13 cellular contexts compared by ENCODE assay signal in the genomic region with DNA sequence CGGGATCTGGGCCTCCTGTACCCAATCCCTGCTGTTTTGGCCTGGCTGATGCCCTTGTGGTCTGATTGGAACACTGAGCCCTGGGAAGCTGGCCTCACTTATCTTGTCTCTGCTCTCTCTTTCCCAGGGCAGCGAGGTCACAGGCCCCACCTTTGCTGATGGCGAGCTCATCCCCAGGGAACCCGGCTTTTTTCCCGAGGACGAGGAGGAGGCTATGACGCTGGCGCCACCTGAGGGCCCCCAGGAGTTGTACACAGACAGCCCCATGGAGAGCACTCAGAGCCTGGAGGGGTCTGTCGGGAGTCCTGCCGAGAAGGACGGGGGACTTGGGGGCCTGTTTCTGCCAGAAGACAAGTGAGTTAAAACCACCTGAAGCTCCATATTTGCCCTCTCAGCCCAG.
DNase-seq lines count a peak whose midpoint lies in the region; ATAC-seq and TF ChIP-seq lines count a peak whose summit lies in the region.
"Had no signal": no experiment of that assay in that cellular context is flagged by ENCODE, and none has a peak within 500 bp of the region (broad histone marks: within the 10 kb centered on the region; RNA-seq: fewer than 3 reads in every experiment).

No MANE protein-coding gene starts in this region.

- H3K27me3 ChIP-seq in uterus = no peaks in the 10 kb centered on the region

- peak; percentile 30 for ATAC-seq in Right ventricle myocardium superior (ENCODE audit: poor library complexity)
- ATAC-seq in naive thymus-derived CD8-positive, alpha-beta T cell = no peak
- ATAC-seq in stimulated activated naive CD8-positive, alpha-beta T cell treated with anti-CD3 and anti-CD28 coated beads, Interleukin-15, amount 100 ng/mL, for 72 hours = no peak

- peak; percentile 15 for TF ChIP-seq CTCF in fibroblast of pulmonary artery (IDR thresholded peaks at IDR 0.05; ENCODE audit: low read length, missing control alignments)
- TF ChIP-seq CTCF in type B pancreatic cell (conservative IDR thresholded peaks at IDR 0.05) = peak; percentile 51
- no peak for TF ChIP-seq CTCF in uterus (IDR thresholded peaks at IDR 0.05)

- TF ChIP-seq POLR2A in uterus (IDR thresholded peaks at IDR 0.05) = no peak

- H3K4me1 ChIP-seq in uterus = no peaks in the 10 kb centered on the region
- H3K4me1 ChIP-seq: HAP-1, prostate gland had no signal

- intact Hi-C loops in Right ventricle myocardium superior (cut with DNase I) = no loop called here
- intact Hi-C loops in cardiac septum (cut with DNase I) = no loop called here
- intact Hi-C loops in uterus (cut with DNase I; ENCODE audit: low total_unique reads) = no loop called here

- no peak for DNase-seq in Right ventricle myocardium superior
- no peak for DNase-seq in cardiac septum (ENCODE audit: low spot score)
- peak; percentile 20 for DNase-seq in NCI-H526 treated with DMSO at 0.1 percent for 48 hours (lab: John Stamatoyannopoulos, UW)
- DNase-seq in fibroblast of pulmonary artery (ENCODE audit: low read depth) = no peak
- no peak for DNase-seq in type B pancreatic cell (ENCODE audit: extremely low spot score, unreplicated experiment)
- no peak for DNase-seq in naive thymus-derived CD8-positive, alpha-beta T cell
- no peak for DNase-seq in uterus
- DNase-seq in stimulated activated naive CD8-positive, alpha-beta T cell treated with anti-CD3 and anti-CD28 coated beads, Interleukin-15, amount 100 ng/mL, for 72 hours = no peak
- DNase-seq: activated naive CD4-positive, alpha-beta T cell treated with anti-CD3 and anti-CD28 coated beads, Interleukin-2, amount 50 U/mL, for 16 hours; GF-D8 had no signal

- H3K9me3 Mint-ChIP-seq in type B pancreatic cell = no peaks in the 10 kb centered on the region
- no peaks in the 10 kb centered on the region for H3K9me3 Mint-ChIP-seq in naive thymus-derived CD8-positive, alpha-beta T cell
- H3K9me3 Mint-ChIP-seq in stimulated activated naive CD8-positive, alpha-beta T cell treated with anti-CD3 and anti-CD28 coated beads, Interleukin-15, amount 100 ng/mL, for 72 hours = no peaks in the 10 kb centered on the region
- H3K9me3 Mint-ChIP-seq: T-helper 1 cell treated with Interleukin-12 subunit alpha and Interleukin-12 subunit beta and Interleukin-4 antibody, amounts not matched to agents 30 μg/mL and 1 μg/mL, for 36 hours had no signal

- H3K4me3 Mint-ChIP-seq in type B pancreatic cell = no peak overlapping the region
- H3K4me3 Mint-ChIP-seq in naive thymus-derived CD8-positive, alpha-beta T cell = no peak overlapping the region
- H3K4me3 Mint-ChIP-seq in stimulated activated naive CD8-positive, alpha-beta T cell treated with anti-CD3 and anti-CD28 coated beads, Interleukin-15, amount 100 ng/mL, for 72 hours = no peak overlapping the region
- H3K4me3 Mint-ChIP-seq: T-helper 1 cell treated with Interleukin-12 subunit alpha and Interleukin-12 subunit beta and Interleukin-4 antibody, amounts not matched to agents 30 μg/mL and 1 μg/mL, for 36 hours had no signal

- H3K4me1 Mint-ChIP-seq in type B pancreatic cell (ENCODE audit: unreplicated experiment) = peaks cover 7% of the 10 kb centered on the region
- H3K4me1 Mint-ChIP-seq in naive thymus-derived CD8-positive, alpha-beta T cell = peaks cover 14 to 55% (median 35%) of the 10 kb centered on the region in 4 donors
- H3K4me1 Mint-ChIP-seq in stimulated activated naive CD8-positive, alpha-beta T cell treated with anti-CD3 and anti-CD28 coated beads, Interleukin-15, amount 100 ng/mL, for 72 hours = peaks cover 46% of the 10 kb centered on the region

- H3K9me3 ChIP-seq in uterus = no peaks in the 10 kb centered on the region
- H3K9me3 ChIP-seq: HAP-1, prostate gland had no signal

- H3K27ac ChIP-seq in uterus = no peak overlapping the region
- H3K27ac ChIP-seq: prostate gland had no signal

- POLR2A ChIA-PET in naive thymus-derived CD8-positive, alpha-beta T cell (lab: Charles Lee) = interaction anchor here (1.3 to 10.7 kb wide), 2 partner anchors 8 to 27 kb away, joined by 5 to 264 read pairs; no protein-coding TSS in a partner anchor

- no peak overlapping the region for H3K27ac Mint-ChIP-seq in type B pancreatic cell
- H3K27ac Mint-ChIP-seq in naive thymus-derived CD8-positive, alpha-beta T cell = peak overlapping the region in 3 of 10 donors; percentile 3 to 76 (median 45)
- H3K27ac Mint-ChIP-seq in stimulated activated naive CD8-positive, alpha-beta T cell treated with anti-CD3 and anti-CD28 coated beads, Interleukin-15, amount 100 ng/mL, for 72 hours = peak overlapping the region in 1 of 2 donors; percentile 76
- H3K27ac Mint-ChIP-seq: T-helper 1 cell treated with Interleukin-12 subunit alpha and Interleukin-12 subunit beta and Interleukin-4 antibody, amounts not matched to agents 30 μg/mL and 1 μg/mL, for 36 hours had no signal

- H3K4me3 ChIP-seq in fibroblast of pulmonary artery (replicated peaks; ENCODE audit: low read depth, low read length) (no peak overlapping the region), uterus (no peak overlapping the region)
- H3K4me3 ChIP-seq: HAP-1, prostate gland had no signal

- no peaks in the 10 kb centered on the region for H3K36me3 ChIP-seq in uterus
- H3K36me3 ChIP-seq: HAP-1, prostate gland had no signal

- H3K27me3 Mint-ChIP-seq in type B pancreatic cell = no peaks in the 10 kb centered on the region
- no peaks in the 10 kb centered on the region for H3K27me3 Mint-ChIP-seq in naive thymus-derived CD8-positive, alpha-beta T cell
- no peaks in the 10 kb centered on the region for H3K27me3 Mint-ChIP-seq in stimulated activated naive CD8-positive, alpha-beta T cell treated with anti-CD3 and anti-CD28 coated beads, Interleukin-15, amount 100 ng/mL, for 72 hours

- peaks cover 6% of the 10 kb centered on the region for H3K36me3 Mint-ChIP-seq in type B pancreatic cell
- H3K36me3 Mint-ChIP-seq in naive thymus-derived CD8-positive, alpha-beta T cell = peaks cover 0 to 41% (median 10%) of the 10 kb centered on the region in 3 donors

Comparison
In these comparisons a context has a peak if more than half of its experiments do, and no peak if none do; other contexts are left out.
1. CTCF ChIP-seq: peak in fibroblast of pulmonary artery (single experiment) and type B pancreatic cell (single experiment); none in uterus (0 of 4).